ENCODE assay signal across 1 cellular context in the genomic region with DNA sequence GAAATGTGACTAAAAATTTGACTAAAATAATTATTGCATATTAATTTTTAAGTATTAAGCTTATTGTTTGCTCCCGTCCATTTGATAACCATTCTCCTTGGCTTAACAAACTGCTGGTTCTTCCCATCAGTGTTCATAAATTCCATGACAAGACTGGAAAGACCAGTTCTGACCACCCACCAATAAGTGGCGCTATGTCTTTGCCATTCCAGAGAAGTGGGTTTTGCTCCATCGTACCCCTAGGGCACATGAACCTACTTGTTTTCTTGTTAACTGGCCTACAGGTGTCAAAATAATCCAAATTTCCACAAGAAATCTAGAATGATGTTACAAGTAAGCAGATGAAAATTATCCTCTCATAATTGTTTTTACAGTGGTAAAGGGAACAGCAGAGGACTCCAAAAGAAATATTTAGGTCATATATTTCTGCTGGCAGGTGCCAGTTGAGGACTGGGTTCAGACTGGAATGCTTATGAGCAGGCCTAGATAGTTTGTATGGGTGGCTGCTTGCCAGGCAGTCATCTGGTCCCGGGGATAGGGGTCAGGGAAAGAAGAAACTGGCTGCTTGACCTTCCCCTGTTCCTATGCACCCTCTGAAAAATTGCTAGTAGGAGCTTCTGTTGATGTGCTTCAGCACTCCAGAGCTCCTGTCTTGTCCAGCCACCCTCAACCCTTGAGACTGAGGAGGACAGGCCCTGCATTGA.
TF ChIP-seq lines count a peak whose summit lies in the region.

No MANE protein-coding gene starts in this region.

TF ChIP-seq in GM23338, 12 proteins besides CTCF, POLR2A, EP300 and RAD21:
- no peak for TF ChIP-seq CREB1 (CRISPR knock-in tag; IDR thresholded peaks at IDR 0.05; ENCODE audit: low read depth)
- TF ChIP-seq POLR2AphosphoS5 (IDR thresholded peaks at IDR 0.05; ENCODE audit: low read depth): no peak
- TF ChIP-seq NANOG (IDR thresholded peaks at IDR 0.05; ENCODE audit: borderline replicate concordance): no peak
- no peak for TF ChIP-seq EZH2 (IDR thresholded peaks at IDR 0.05; ENCODE audit: low read depth, unreplicated experiment)
- TF ChIP-seq ZNF114 (CRISPR knock-in tag; IDR thresholded peaks at IDR 0.05): no peak
- TF ChIP-seq, protein P1, sequence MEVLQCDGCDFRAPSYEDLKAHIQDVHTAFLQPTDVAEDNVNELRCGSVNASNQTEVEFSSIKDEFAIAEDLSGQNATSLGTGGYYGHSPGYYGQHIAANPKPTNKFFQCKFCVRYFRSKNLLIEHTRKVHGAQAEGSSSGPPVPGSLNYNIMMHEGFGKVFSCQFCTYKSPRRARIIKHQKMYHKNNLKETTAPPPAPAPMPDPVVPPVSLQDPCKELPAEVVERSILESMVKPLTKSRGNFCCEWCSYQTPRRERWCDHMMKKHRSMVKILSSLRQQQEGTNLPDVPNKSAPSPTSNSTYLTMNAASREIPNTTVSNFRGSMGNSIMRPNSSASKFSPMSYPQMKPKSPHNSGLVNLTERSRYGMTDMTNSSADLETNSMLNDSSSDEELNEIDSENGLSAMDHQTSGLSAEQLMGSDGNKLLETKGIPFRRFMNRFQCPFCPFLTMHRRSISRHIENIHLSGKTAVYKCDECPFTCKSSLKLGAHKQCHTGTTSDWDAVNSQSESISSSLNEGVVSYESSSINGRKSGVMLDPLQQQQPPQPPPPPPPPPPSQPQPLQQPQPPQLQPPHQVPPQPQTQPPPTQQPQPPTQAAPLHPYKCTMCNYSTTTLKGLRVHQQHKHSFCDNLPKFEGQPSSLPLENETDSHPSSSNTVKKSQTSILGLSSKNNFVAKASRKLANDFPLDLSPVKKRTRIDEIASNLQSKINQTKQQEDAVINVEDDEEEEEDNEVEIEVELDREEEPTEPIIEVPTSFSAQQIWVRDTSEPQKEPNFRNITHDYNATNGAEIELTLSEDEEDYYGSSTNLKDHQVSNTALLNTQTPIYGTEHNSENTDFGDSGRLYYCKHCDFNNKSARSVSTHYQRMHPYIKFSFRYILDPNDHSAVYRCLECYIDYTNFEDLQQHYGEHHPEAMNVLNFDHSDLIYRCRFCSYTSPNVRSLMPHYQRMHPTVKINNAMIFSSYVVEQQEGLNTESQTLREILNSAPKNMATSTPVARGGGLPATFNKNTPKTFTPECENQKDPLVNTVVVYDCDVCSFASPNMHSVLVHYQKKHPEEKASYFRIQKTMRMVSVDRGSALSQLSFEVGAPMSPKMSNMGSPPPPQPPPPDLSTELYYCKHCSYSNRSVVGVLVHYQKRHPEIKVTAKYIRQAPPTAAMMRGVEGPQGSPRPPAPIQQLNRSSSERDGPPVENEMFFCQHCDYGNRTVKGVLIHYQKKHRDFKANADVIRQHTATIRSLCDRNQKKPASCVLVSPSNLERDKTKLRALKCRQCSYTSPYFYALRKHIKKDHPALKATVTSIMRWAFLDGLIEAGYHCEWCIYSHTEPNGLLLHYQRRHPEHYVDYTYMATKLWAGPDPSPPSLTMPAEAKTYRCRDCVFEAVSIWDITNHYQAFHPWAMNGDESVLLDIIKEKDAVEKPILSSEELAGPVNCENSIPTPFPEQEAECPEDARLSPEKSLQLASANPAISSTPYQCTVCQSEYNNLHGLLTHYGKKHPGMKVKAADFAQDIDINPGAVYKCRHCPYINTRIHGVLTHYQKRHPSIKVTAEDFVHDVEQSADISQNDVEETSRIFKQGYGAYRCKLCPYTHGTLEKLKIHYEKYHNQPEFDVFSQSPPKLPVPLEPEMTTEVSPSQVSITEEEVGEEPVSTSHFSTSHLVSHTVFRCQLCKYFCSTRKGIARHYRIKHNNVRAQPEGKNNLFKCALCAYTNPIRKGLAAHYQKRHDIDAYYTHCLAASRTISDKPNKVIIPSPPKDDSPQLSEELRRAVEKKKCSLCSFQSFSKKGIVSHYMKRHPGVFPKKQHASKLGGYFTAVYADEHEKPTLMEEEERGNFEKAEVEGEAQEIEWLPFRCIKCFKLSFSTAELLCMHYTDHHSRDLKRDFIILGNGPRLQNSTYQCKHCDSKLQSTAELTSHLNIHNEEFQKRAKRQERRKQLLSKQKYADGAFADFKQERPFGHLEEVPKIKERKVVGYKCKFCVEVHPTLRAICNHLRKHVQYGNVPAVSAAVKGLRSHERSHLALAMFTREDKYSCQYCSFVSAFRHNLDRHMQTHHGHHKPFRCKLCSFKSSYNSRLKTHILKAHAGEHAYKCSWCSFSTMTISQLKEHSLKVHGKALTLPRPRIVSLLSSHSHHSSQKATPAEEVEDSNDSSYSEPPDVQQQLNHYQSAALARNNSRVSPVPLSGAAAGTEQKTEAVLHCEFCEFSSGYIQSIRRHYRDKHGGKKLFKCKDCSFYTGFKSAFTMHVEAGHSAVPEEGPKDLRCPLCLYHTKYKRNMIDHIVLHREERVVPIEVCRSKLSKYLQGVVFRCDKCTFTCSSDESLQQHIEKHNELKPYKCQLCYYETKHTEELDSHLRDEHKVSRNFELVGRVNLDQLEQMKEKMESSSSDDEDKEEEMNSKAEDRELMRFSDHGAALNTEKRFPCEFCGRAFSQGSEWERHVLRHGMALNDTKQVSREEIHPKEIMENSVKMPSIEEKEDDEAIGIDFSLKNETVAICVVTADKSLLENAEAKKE (CRISPR knock-in tag; IDR thresholded peaks at IDR 0.05): no peak
- TF ChIP-seq ZNF331 (CRISPR knock-in tag; IDR thresholded peaks at IDR 0.05; ENCODE audit: low read depth): no peak
- no peak for TF ChIP-seq STAT1 (IDR thresholded peaks at IDR 0.05; ENCODE audit: unreplicated experiment)
- TF ChIP-seq, protein P2, sequence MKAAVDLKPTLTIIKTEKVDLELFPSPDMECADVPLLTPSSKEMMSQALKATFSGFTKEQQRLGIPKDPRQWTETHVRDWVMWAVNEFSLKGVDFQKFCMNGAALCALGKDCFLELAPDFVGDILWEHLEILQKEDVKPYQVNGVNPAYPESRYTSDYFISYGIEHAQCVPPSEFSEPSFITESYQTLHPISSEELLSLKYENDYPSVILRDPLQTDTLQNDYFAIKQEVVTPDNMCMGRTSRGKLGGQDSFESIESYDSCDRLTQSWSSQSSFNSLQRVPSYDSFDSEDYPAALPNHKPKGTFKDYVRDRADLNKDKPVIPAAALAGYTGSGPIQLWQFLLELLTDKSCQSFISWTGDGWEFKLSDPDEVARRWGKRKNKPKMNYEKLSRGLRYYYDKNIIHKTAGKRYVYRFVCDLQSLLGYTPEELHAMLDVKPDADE (IDR thresholded peaks at IDR 0.05): no peak
